8 cellular contexts compared by ENCODE assay signal in genomic region chr1:152047954-152048640, GRCh38. TPM values are rescaled to one million over a fixed set of nuclear protein-coding genes. Genes with fewer than 3 reads are reported as not detected.
DNase-seq lines count a peak whose midpoint lies in the region; ATAC-seq and TF ChIP-seq lines count a peak whose summit lies in the region.

No MANE protein-coding gene starts in this region.

- H3K4me1 ChIP-seq in HUES48 (ENCODE audit: control insufficient read depth, insufficient read depth, low read length) = peaks cover 35% of the 10 kb centered on the region

- H3K9ac ChIP-seq in HUES48 (ENCODE audit: low read depth, low read length) = peak overlapping the region; percentile 10

- H3K9me3 Mint-ChIP-seq in activated naive CD8-positive, alpha-beta T cell (ENCODE audit: low read depth) = no peaks in the 10 kb centered on the region
- no peaks in the 10 kb centered on the region for H3K9me3 Mint-ChIP-seq in type B pancreatic cell

- H3K27ac ChIP-seq in HUES48 (ENCODE audit: low read depth, low read length) = peak overlapping the region; percentile 92

- H3K4me3 ChIP-seq in HUES48 (ENCODE audit: low read depth, low read length) = peak overlapping the region; percentile 27

- H3K27ac Mint-ChIP-seq in activated naive CD8-positive, alpha-beta T cell = peak overlapping the region; percentile 98
- peak overlapping the region; percentile 100 for H3K27ac Mint-ChIP-seq in type B pancreatic cell

- DNase-seq in DMS53 treated with DMSO at 0.1 percent for 48 hours (lab: John Stamatoyannopoulos, UW; ENCODE audit: unreplicated experiment) (peak; percentile 97), Right ventricle myocardium superior (peak; percentile 95), pons (ENCODE audit: low spot score) (peak; percentile 88), type B pancreatic cell (ENCODE audit: extremely low spot score, unreplicated experiment) (peak; percentile 80)

- TF ChIP-seq CTCF in type B pancreatic cell (conservative IDR thresholded peaks at IDR 0.05) = peak; percentile 75

- H3K36me3 ChIP-seq in HUES48 (ENCODE audit: control insufficient read depth, insufficient read depth, low read length) = no peaks in the 10 kb centered on the region

- intact Hi-C loops in Right ventricle myocardium superior (cut with DNase I) = no loop called here

- no peaks in the 10 kb centered on the region; the same call in 1 of the 2 replicates for H3K27me3 ChIP-seq in HUES48 (ENCODE audit: control insufficient read depth, insufficient read depth, low read length)

- H3K27me3 Mint-ChIP-seq in activated naive CD8-positive, alpha-beta T cell = peaks cover 2% of the 10 kb centered on the region
- H3K27me3 Mint-ChIP-seq in type B pancreatic cell = peaks cover 8% of the 10 kb centered on the region

- peaks cover 36% of the 10 kb centered on the region for H3K4me1 Mint-ChIP-seq in activated naive CD8-positive, alpha-beta T cell (ENCODE audit: low read depth)
- H3K4me1 Mint-ChIP-seq in type B pancreatic cell (ENCODE audit: unreplicated experiment) = peaks cover 18% of the 10 kb centered on the region

- no peaks in the 10 kb centered on the region for H3K9me3 ChIP-seq in HUES48 (ENCODE audit: control insufficient read depth, insufficient read depth, low read length)

- no peaks in the 10 kb centered on the region for H3K36me3 Mint-ChIP-seq in activated naive CD8-positive, alpha-beta T cell
- no peaks in the 10 kb centered on the region for H3K36me3 Mint-ChIP-seq in type B pancreatic cell

- ATAC-seq in GM21423 (IDR thresholded peaks at IDR 0.05; ENCODE audit: unreplicated experiment) = peak; percentile 93
- ATAC-seq in SK-N-SH treated with all-trans-retinoic acid at 6 μM for 48 hours = peak; percentile 97
- ATAC-seq in Right ventricle myocardium superior (ENCODE audit: poor library complexity) = peak; percentile 93

- H3K4me3 Mint-ChIP-seq in activated naive CD8-positive, alpha-beta T cell = peak overlapping the region; percentile 80
- peak overlapping the region; percentile 82 for H3K4me3 Mint-ChIP-seq in type B pancreatic cell

TF ChIP-seq in SK-N-SH treated with all-trans-retinoic acid at 6 μM for 48 hours, 23 proteins besides CTCF, POLR2A, EP300 and RAD21:
- TF ChIP-seq TOX (CRISPR knock-in tag; IDR thresholded peaks at IDR 0.05; ENCODE audit: borderline replicate concordance) (0 out of 2 replicates have a peak, but pooled peaks have one; percentile 3), ESRRG (CRISPR knock-in tag; IDR thresholded peaks at IDR 0.05) (no peak), ARNTL (CRISPR knock-in tag; IDR thresholded peaks at IDR 0.05; ENCODE audit: borderline replicate concordance, low read depth) (no peak)

RNA-seq across cellular contexts. Expression of gene S100A11, which starts 11.3 kb away (rescaled TPM):
- 64.5 TPM for total RNA-seq in Right ventricle myocardium superior
- 511 and 1,438 TPM in 2 replicates for total RNA-seq in type B pancreatic cell (ENCODE audit: low replicate concordance)

RNA-seq across cellular contexts. Expression of gene TCHHL1, which starts 40.8 kb away (rescaled TPM):
- total RNA-seq in Right ventricle myocardium superior (not detected), type B pancreatic cell (ENCODE audit: low replicate concordance) (6.5 and 22.3 TPM in 2 replicates)

RNA-seq across cellular contexts. Expression of gene S100A10, which starts 54.4 kb away (rescaled TPM):
- total RNA-seq in Right ventricle myocardium superior = 230 TPM
- 316 and 1,258 TPM in 2 replicates for total RNA-seq in type B pancreatic cell (ENCODE audit: low replicate concordance)

Comparison
In these comparisons a context has a peak if more than half of its experiments do, and no peak if none do; other contexts are left out.
1. Peak in every context shown above with its lines: DNase-seq, ATAC-seq, H3K4me3 ChIP-seq and H3K27ac ChIP-seq.